Comparison of ENCODE assay signal across 19 cellular contexts in the genomic region with DNA sequence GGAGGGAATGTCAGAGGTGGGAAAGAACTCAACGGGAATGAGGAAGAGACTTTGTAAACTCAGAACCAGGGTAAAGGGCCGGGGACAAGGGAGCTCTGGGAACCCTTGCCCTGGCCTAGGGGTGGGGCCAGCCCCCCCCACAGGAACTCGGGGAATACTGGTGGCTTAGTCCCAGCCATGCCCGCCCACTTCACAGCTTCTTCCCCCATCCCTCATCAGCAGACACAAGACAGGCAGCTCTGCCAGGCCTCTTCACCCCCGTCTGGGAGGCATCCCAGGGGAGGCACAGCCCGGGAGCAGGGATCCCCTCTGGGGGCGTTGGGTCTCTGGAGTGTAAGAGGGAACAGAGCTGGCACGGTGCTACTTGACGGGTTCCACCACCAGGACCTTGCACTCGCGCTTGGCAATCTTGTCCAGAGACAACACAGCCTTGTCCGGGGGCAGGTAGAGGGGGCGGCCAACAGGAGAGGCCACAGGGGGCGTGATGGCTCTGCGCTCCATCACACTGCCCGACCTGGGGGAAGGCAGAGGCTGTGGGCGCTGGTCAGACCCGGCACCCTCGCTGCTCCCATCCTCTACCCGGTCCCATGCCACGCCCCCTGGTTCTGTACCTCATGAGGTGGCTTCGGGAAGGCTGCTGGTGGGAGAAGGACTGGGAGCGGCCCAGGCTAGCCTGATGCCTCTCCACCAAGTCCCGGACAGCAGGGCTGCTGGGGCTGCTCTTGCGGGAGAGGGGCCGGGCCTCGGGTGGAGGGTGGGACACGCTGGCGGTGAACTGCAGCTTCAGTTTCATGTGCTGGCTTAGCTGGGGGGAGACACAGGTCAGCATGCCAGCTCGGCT. TPM values are rescaled to one million over a fixed set of nuclear protein-coding genes. Genes with fewer than 3 reads are reported as not detected.
DNase-seq lines count a peak whose midpoint lies in the region; ATAC-seq and TF ChIP-seq lines count a peak whose summit lies in the region.
"Had no signal": no experiment of that assay in that cellular context is flagged by ENCODE, and none has a peak within 500 bp of the region (broad histone marks: within the 10 kb centered on the region; RNA-seq: fewer than 3 reads in every experiment).

No MANE protein-coding gene starts in this region.

- H3K27ac Mint-ChIP-seq in naive thymus-derived CD8-positive, alpha-beta T cell = peak overlapping the region in 5 of 10 donors; percentile 63 to 90 (median 70)
- H3K27ac Mint-ChIP-seq: type B pancreatic cell had no signal

- H3K36me3 Mint-ChIP-seq in naive thymus-derived CD8-positive, alpha-beta T cell = peaks cover 0 to 63% (median 9%) of the 10 kb centered on the region in 3 donors

- 78 to 88% (median 86%) methylated on average over 16 to 30 of the region's 30 CpGs for WGBS in spleen, 5 donors

- H3K4me3 Mint-ChIP-seq in naive thymus-derived CD8-positive, alpha-beta T cell = peak overlapping the region in 3 of 10 donors; percentile 13 to 33 (median 29)
- H3K4me3 Mint-ChIP-seq: stimulated activated naive B cell treated with anti-CD40 and anti-IgM and Interleukin-4, amounts not matched to agents 10 μg/mL and 1 μg/mL and 100 μg/mL, for 72 hours; type B pancreatic cell had no signal

- no peaks in the 10 kb centered on the region for H3K9me3 ChIP-seq in cardiac muscle cell (ENCODE audit: low read depth)
- H3K9me3 ChIP-seq in duodenal mucosa (ENCODE audit: control insufficient read depth in 1 of 2, low read length in 2 of 2) = no peaks in the 10 kb centered on the region
- H3K9me3 ChIP-seq in spleen = no peaks in the 10 kb centered on the region
- H3K9me3 ChIP-seq in WERI-Rb-1 (ENCODE audit: severe bottlenecking) = no peaks in the 10 kb centered on the region
- H3K9me3 ChIP-seq: ascending aorta, right atrium auricular region, SJSA1 had no signal

- POLR2A ChIA-PET in naive thymus-derived CD8-positive, alpha-beta T cell (lab: Charles Lee) = interaction anchor here (1.0 to 17.8 kb wide), 4 partner anchors 10 to 117 kb away, joined by 3 to 358 read pairs (median 95); a partner anchor contains a TSS

- H3K4me3 ChIP-seq in cardiac muscle cell = no peak overlapping the region
- H3K4me3 ChIP-seq in duodenal mucosa (ENCODE audit: low read depth in 1 of 2, low read length in 2 of 2) = no peak overlapping the region
- H3K4me3 ChIP-seq in spleen = no peak overlapping the region
- no peak overlapping the region for H3K4me3 ChIP-seq in WERI-Rb-1 (ENCODE audit: low read depth, low read length)
- H3K4me3 ChIP-seq: ascending aorta, right atrium auricular region, SJSA1 had no signal

- H3K4me1 Mint-ChIP-seq in naive thymus-derived CD8-positive, alpha-beta T cell = peaks cover 23 to 74% (median 66%) of the 10 kb centered on the region in 4 donors

- no peaks in the 10 kb centered on the region for H3K27me3 Mint-ChIP-seq in naive thymus-derived CD8-positive, alpha-beta T cell
- H3K27me3 Mint-ChIP-seq: stimulated activated naive B cell treated with anti-CD40 and anti-IgM and Interleukin-4, amounts not matched to agents 10 μg/mL and 1 μg/mL and 100 μg/mL, for 72 hours; type B pancreatic cell had no signal

- H3K4me1 ChIP-seq in cardiac muscle cell (ENCODE audit: low read depth) = peaks cover 6% of the 10 kb centered on the region
- H3K4me1 ChIP-seq in duodenal mucosa (ENCODE audit: control insufficient read depth in 1 of 2, insufficient read depth in 2 of 2, low read length in 2 of 2) = peaks cover 49 to 54% of the 10 kb centered on the region in 2 donors
- H3K4me1 ChIP-seq in spleen = peaks cover 29 to 97% (median 82%) of the 10 kb centered on the region in 6 donors

- intact Hi-C loops in Right ventricle myocardium inferior (cut with DNase I) (no loop called here), spleen (cut with DNase I; ENCODE audit: low total_unique reads) (no loop called here)

- H3K36me3 ChIP-seq in cardiac muscle cell (peaks cover 19% of the 10 kb centered on the region), duodenal mucosa (ENCODE audit: control insufficient read depth in 1 of 2, insufficient read depth in 2 of 2, low read length in 2 of 2) (peaks cover 5 to 22% of the 10 kb centered on the region in 2 donors), spleen (peaks cover 0 to 72% (median 37%) of the 10 kb centered on the region in 6 donors), WERI-Rb-1 (peaks cover 48% of the 10 kb centered on the region)

- no peak for ATAC-seq in Right ventricle myocardium inferior
- ATAC-seq in naive thymus-derived CD8-positive, alpha-beta T cell = no peak
- ATAC-seq: stimulated activated naive B cell treated with anti-CD40 and anti-IgM and Interleukin-4, amounts not matched to agents 10 μg/mL and 1 μg/mL and 100 μg/mL, for 72 hours had no signal

- TF ChIP-seq POLR2A in spleen (IDR thresholded peaks at IDR 0.05) = no peak

- no peaks in the 10 kb centered on the region for H3K27me3 ChIP-seq in cardiac muscle cell
- no peaks in the 10 kb centered on the region for H3K27me3 ChIP-seq in duodenal mucosa (ENCODE audit: control insufficient read depth in 1 of 2, insufficient read depth in 2 of 2, low read length in 2 of 2)
- H3K27me3 ChIP-seq in spleen (replicated peaks in 1 of 7) = no peaks in the 10 kb centered on the region
- H3K27me3 ChIP-seq in WERI-Rb-1 (ENCODE audit: insufficient read depth, low read depth, severe bottlenecking) = no peaks in the 10 kb centered on the region
- H3K27me3 ChIP-seq: ascending aorta, right atrium auricular region, SJSA1 had no signal

- DNase-seq in cardiac muscle cell (ENCODE audit: low read depth in 1 of 2, low spot score in 1 of 2) (no peak), Right ventricle myocardium inferior (ENCODE audit: missing footprints) (no peak), HuH-7.5 (ENCODE audit: low spot score) (peak; percentile 25), spleen (peak; percentile 79), WERI-Rb-1 (no peak), NCI-H187 (lab: John Stamatoyannopoulos, UW) (no peak)
- DNase-seq in naive thymus-derived CD8-positive, alpha-beta T cell = no peak
- DNase-seq: ACHN; activated CD4-positive, CD25-positive, alpha-beta regulatory T cell treated with anti-CD3 and anti-CD28 coated beads, Interleukin-2, amount 50 U/mL, for 72 hours; activated CD8-positive, alpha-beta memory T cell treated with anti-CD3 and anti-CD28 coated beads, Interleukin-2, amount 50 U/mL, for 48 hours; NCI-H1092 treated with DMSO at 0.1 percent for 48 hours; NCI-H2107; NCI-H526; stimulated activated naive B cell treated with anti-CD40 and anti-IgM and Interleukin-4, amounts not matched to agents 10 μg/mL and 1 μg/mL and 100 μg/mL, for 72 hours had no signal

- TF ChIP-seq CTCF in cardiac muscle cell (IDR thresholded peaks at IDR 0.05; ENCODE audit: low read depth, low read length) = no peak
- no peak for TF ChIP-seq CTCF in spleen (IDR thresholded peaks at IDR 0.05 in 8 of 11, conservative IDR thresholded peaks at IDR 0.05 in 3 of 11)
- no peak for TF ChIP-seq CTCF in WERI-Rb-1 (IDR thresholded peaks at IDR 0.05; ENCODE audit: low read depth, low read length)

- H3K9me3 Mint-ChIP-seq in naive thymus-derived CD8-positive, alpha-beta T cell = no peaks in the 10 kb centered on the region
- H3K9me3 Mint-ChIP-seq: stimulated activated naive B cell treated with anti-CD40 and anti-IgM and Interleukin-4, amounts not matched to agents 10 μg/mL and 1 μg/mL and 100 μg/mL, for 72 hours; type B pancreatic cell had no signal

- peak overlapping the region in 1 of 2 donors; percentile 18 for H3K9ac ChIP-seq in duodenal mucosa (ENCODE audit: low read depth in 1 of 2, low read length in 2 of 2)

- H3K27ac ChIP-seq in cardiac muscle cell (peak overlapping the region; percentile 50), duodenal mucosa (ENCODE audit: low read depth, low read length) (peak overlapping the region; percentile 42), spleen (peak overlapping the region in 3 of 8 donors; percentile 95 to 97 (median 97)), WERI-Rb-1 (no peak overlapping the region)
- H3K27ac ChIP-seq: right atrium auricular region, SJSA1 had no signal

RNA-seq across cellular contexts. Expression of a gene that starts 3.7 kb away (rescaled TPM):
- total RNA-seq in cardiac muscle cell (14.2 and 22.7 TPM in 2 replicates), Right ventricle myocardium inferior (7.1 TPM), spleen (10 to 100 TPM; 33.0 to 68.7 (median 48.2) TPM)
- polyA plus RNA-seq in cardiac muscle cell (10.4 and 25.0 TPM in 2 replicates), spleen (10 to 100 TPM; 33.0 to 54.5 (median 51.4) TPM)
- total RNA-seq in naive thymus-derived CD8-positive, alpha-beta T cell = 100 to 1,000 TPM; 103 to 109 TPM
- 1 to 10 TPM; 2.1 to 4.5 (median 2.4) TPM for polyA plus RNA-seq in naive thymus-derived CD8-positive, alpha-beta T cell

RNA-seq across cellular contexts. Expression of a gene that starts 6.2 kb away (rescaled TPM):
- total RNA-seq in cardiac muscle cell (193 and 199 TPM in 2 replicates), Right ventricle myocardium inferior (99.4 TPM), spleen (100 to 1,000 TPM; 152 to 328 (median 187) TPM)
- polyA plus RNA-seq in cardiac muscle cell (258 and 280 TPM in 2 replicates), spleen (100 to 1,000 TPM; 470 to 709 (median 574) TPM)
- 100 to 1,000 TPM; 170 to 206 TPM for total RNA-seq in naive thymus-derived CD8-positive, alpha-beta T cell
- polyA plus RNA-seq in naive thymus-derived CD8-positive, alpha-beta T cell = 100 to 1,000 TPM; 403 to 435 (median 430) TPM

RNA-seq across cellular contexts. Expression of a gene that starts 13.5 kb away (rescaled TPM):
- total RNA-seq in cardiac muscle cell (2.0 and 5.0 TPM in 2 replicates), Right ventricle myocardium inferior (3.1 TPM), spleen (1 to 10 TPM; 1.3 to 6.2 (median 3.0) TPM)
- polyA plus RNA-seq in cardiac muscle cell (3.8 and 5.0 TPM in 2 replicates), spleen (1 to 10 TPM; 1.0 to 2.8 (median 1.1) TPM)
- 10 to 100 TPM; 37.0 to 39.1 TPM for total RNA-seq in naive thymus-derived CD8-positive, alpha-beta T cell
- 1 to 10 TPM; 4.0 to 6.5 (median 5.4) TPM for polyA plus RNA-seq in naive thymus-derived CD8-positive, alpha-beta T cell

RNA-seq across cellular contexts. Expression of a gene that starts 22.3 kb away (rescaled TPM):
- total RNA-seq in cardiac muscle cell (37.4 and 47.9 TPM in 2 replicates), Right ventricle myocardium inferior (0.32 TPM), spleen (1 to 10 TPM; 2.4 to 5.3 (median 4.5) TPM)
- polyA plus RNA-seq in cardiac muscle cell (29.8 and 32.1 TPM in 2 replicates), spleen (1 to 10 TPM; 2.1 to 4.4 (median 4.2) TPM)
- 10 to 100 TPM; 39.0 to 40.1 TPM for total RNA-seq in naive thymus-derived CD8-positive, alpha-beta T cell
- 1 to 10 TPM in 1 of 3 donors, under 1 TPM in 2; 0.09 to 1.1 (median 0.42) TPM for polyA plus RNA-seq in naive thymus-derived CD8-positive, alpha-beta T cell
- total RNA-seq: ascending aorta had no signal

RNA-seq across cellular contexts. Expression of a gene that starts 22.8 kb away (rescaled TPM):
- total RNA-seq in cardiac muscle cell = 1.6 and 2.0 TPM in 2 replicates
- polyA plus RNA-seq in cardiac muscle cell = 5.8 and 6.8 TPM in 2 replicates
- total RNA-seq in Right ventricle myocardium inferior = 0.51 TPM
- total RNA-seq in spleen = 10 to 100 TPM in 5 of 7 donors, 1 to 10 TPM in 2; 8.0 to 59.6 (median 31.4) TPM
- 100 to 1,000 TPM in 2 of 3 donors, 10 to 100 TPM in 1; 69.5 to 123 (median 104) TPM for polyA plus RNA-seq in spleen
- 10 to 100 TPM; 12.0 to 12.1 TPM for total RNA-seq in naive thymus-derived CD8-positive, alpha-beta T cell
- polyA plus RNA-seq in naive thymus-derived CD8-positive, alpha-beta T cell = 1 to 10 TPM; 6.0 to 8.6 (median 6.9) TPM
- total RNA-seq: ascending aorta, right atrium auricular region had no signal

Comparison
In these comparisons a context has a peak if more than half of its experiments do, and no peak if none do; other contexts are left out.
1. DNase-seq: peak in HuH-7.5 (single experiment) and spleen (single experiment); none in cardiac muscle cell (0 of 2), Right ventricle myocardium inferior (single experiment), naive thymus-derived CD8-positive, alpha-beta T cell (0 of 10), WERI-Rb-1 (single experiment) and NCI-H187 (0 of 2).